Comparison of ENCODE assay signal across 2 cellular contexts in genomic region chr5:139699352-139699751, GRCh38.
TF ChIP-seq lines count a peak whose summit lies in the region.

No MANE protein-coding gene starts in this region.

TF ChIP-seq in GM23338, 12 proteins besides CTCF, POLR2A, EP300 and RAD21:
- TF ChIP-seq REST (IDR thresholded peaks at IDR 0.05; ENCODE audit: unreplicated experiment): no peak
- TF ChIP-seq NANOG (IDR thresholded peaks at IDR 0.05; ENCODE audit: borderline replicate concordance): no peak
- TF ChIP-seq ZNF331 (CRISPR knock-in tag; IDR thresholded peaks at IDR 0.05; ENCODE audit: low read depth): no peak
- no peak for TF ChIP-seq POLR2AphosphoS5 (IDR thresholded peaks at IDR 0.05; ENCODE audit: low read depth)
- no peak for TF ChIP-seq STAT1 (IDR thresholded peaks at IDR 0.05; ENCODE audit: unreplicated experiment)
- TF ChIP-seq CREB1 (CRISPR knock-in tag; IDR thresholded peaks at IDR 0.05; ENCODE audit: low read depth): no peak
- no peak for TF ChIP-seq EZH2phosphoT487 (IDR thresholded peaks at IDR 0.05; ENCODE audit: unreplicated experiment)
- no peak for TF ChIP-seq EZH2 (IDR thresholded peaks at IDR 0.05; ENCODE audit: low read depth, unreplicated experiment)
- TF ChIP-seq ZNF462 (CRISPR knock-in tag; IDR thresholded peaks at IDR 0.05): no peak
- TF ChIP-seq ETS1 (IDR thresholded peaks at IDR 0.05): no peak
- no peak for TF ChIP-seq JUNB (IDR thresholded peaks at IDR 0.05; ENCODE audit: unreplicated experiment)

TF ChIP-seq in WTC11, 78 proteins besides CTCF, POLR2A, EP300 and RAD21:
- no peak for TF ChIP-seq AR (CRISPR knock-in tag; IDR thresholded peaks at IDR 0.05)
- no peak for TF ChIP-seq AFF4 (CRISPR knock-in tag; IDR thresholded peaks at IDR 0.05; ENCODE audit: borderline replicate concordance)
- no peak for TF ChIP-seq ZNF671 (CRISPR knock-in tag; IDR thresholded peaks at IDR 0.05)
- no peak for TF ChIP-seq CREB1 (CRISPR knock-in tag; IDR thresholded peaks at IDR 0.05)
- no peak for TF ChIP-seq ETV6 (CRISPR knock-in tag; IDR thresholded peaks at IDR 0.05)
- no peak for TF ChIP-seq KAT7 (CRISPR knock-in tag; IDR thresholded peaks at IDR 0.05; ENCODE audit: borderline replicate concordance)
- TF ChIP-seq MYBL2 (CRISPR knock-in tag; IDR thresholded peaks at IDR 0.05): no peak
- no peak for TF ChIP-seq RORB (CRISPR knock-in tag; IDR thresholded peaks at IDR 0.05)
- no peak for TF ChIP-seq ZNF317 (CRISPR knock-in tag; IDR thresholded peaks at IDR 0.05; ENCODE audit: borderline replicate concordance, low read depth)
- TF ChIP-seq CREM (CRISPR knock-in tag; IDR thresholded peaks at IDR 0.05): no peak
- no peak for TF ChIP-seq FOXK1 (CRISPR knock-in tag; IDR thresholded peaks at IDR 0.05)
- TF ChIP-seq PREB (CRISPR knock-in tag; IDR thresholded peaks at IDR 0.05; ENCODE audit: borderline replicate concordance): no peak
- TF ChIP-seq FOXP4 (CRISPR knock-in tag; IDR thresholded peaks at IDR 0.05): no peak
- no peak for TF ChIP-seq MLX (CRISPR knock-in tag; IDR thresholded peaks at IDR 0.05)
- TF ChIP-seq ZSCAN18 (CRISPR knock-in tag; IDR thresholded peaks at IDR 0.05): no peak
